In genomic region chr17:66492500-66493123, GRCh38 we compare ENCODE assay signal across 1 cellular context.
TF ChIP-seq lines count a peak whose summit lies in the region.

No MANE protein-coding gene starts in this region.

TF ChIP-seq in IMR-90, 13 proteins besides CTCF, POLR2A, EP300 and RAD21:
- TF ChIP-seq MAFK (IDR thresholded peaks at IDR 0.05; ENCODE audit: low read depth, low read length) (no peak), CEBPB (IDR thresholded peaks at IDR 0.05; ENCODE audit: low read depth, low read length) (peak; percentile 49; the same call in 1 of the 2 replicates)
- TF ChIP-seq, protein P1, sequence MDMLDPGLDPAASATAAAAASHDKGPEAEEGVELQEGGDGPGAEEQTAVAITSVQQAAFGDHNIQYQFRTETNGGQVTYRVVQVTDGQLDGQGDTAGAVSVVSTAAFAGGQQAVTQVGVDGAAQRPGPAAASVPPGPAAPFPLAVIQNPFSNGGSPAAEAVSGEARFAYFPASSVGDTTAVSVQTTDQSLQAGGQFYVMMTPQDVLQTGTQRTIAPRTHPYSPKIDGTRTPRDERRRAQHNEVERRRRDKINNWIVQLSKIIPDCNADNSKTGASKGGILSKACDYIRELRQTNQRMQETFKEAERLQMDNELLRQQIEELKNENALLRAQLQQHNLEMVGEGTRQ (IDR thresholded peaks at IDR 0.05; ENCODE audit: low read depth, low read length): no peak
